ENCODE assay signal across 24 cellular contexts in genomic region chr18:31819925-31820229, GRCh38. TPM values are rescaled to one million over a fixed set of nuclear protein-coding genes. Genes with fewer than 3 reads are reported as not detected.
DNase-seq lines count a peak whose midpoint lies in the region; ATAC-seq and TF ChIP-seq lines count a peak whose summit lies in the region.
"Had no signal": no experiment of that assay in that cellular context is flagged by ENCODE, and none has a peak within 500 bp of the region (broad histone marks: within the 10 kb centered on the region; RNA-seq: fewer than 3 reads in every experiment).

No MANE protein-coding gene starts in this region.

- no peak overlapping the region for H3K4me3 Mint-ChIP-seq in Caco-2 (ENCODE audit: unreplicated experiment)
- no peak overlapping the region for H3K4me3 Mint-ChIP-seq in neural crest cell
- H3K4me3 Mint-ChIP-seq: activated T-cell treated with anti-CD3 and anti-CD28 coated beads, Interleukin-2, amount 50 U/mL, for 4 hours; dendritic cell treated with granulocyte-macrophage colony-stimulating factor and Interleukin-4, amounts not matched to agents 40 ng/mL and 50 ng/mL, for 4 days had no signal

- H3K27me3 Mint-ChIP-seq in Caco-2 (ENCODE audit: insufficient read depth, unreplicated experiment) (no peaks in the 10 kb centered on the region), neural crest cell (ENCODE audit: low read depth) (no peaks in the 10 kb centered on the region)

- no peaks in the 10 kb centered on the region for H3K9me3 ChIP-seq in Caco-2
- H3K9me3 ChIP-seq: esophagus squamous epithelium, neutrophil, SK-N-SH, testis had no signal

- intact Hi-C loops in Caco-2 (cut with micrococcal nuclease; ENCODE audit: unreplicated experiment), result loop anchor here (1.0 to 10.0 kb wide), 5 partner anchors 79 to 264 kb away; partner anchors contain the start of gene B4GALT6

- ATAC-seq in HG03378 (IDR thresholded peaks at IDR 0.05; ENCODE audit: unreplicated experiment) (peak; percentile 23), HG02571 (IDR thresholded peaks at IDR 0.05; ENCODE audit: unreplicated experiment) (no peak), GM19467 (IDR thresholded peaks at IDR 0.05; ENCODE audit: unreplicated experiment) (no peak)
- ATAC-seq: stimulated activated naive CD8-positive, alpha-beta T cell treated with anti-CD3 and anti-CD28 coated beads, Interleukin-15, Interleukin-2, amounts not matched to agents 100 U/mL and 50 U/mL, for 24 hours had no signal

- DNase-seq in Caco-2 (no peak), neural crest cell (ENCODE audit: low read depth, low spot score) (no peak), HPDE6-E6E7 (ENCODE audit: extremely low spot score) (no peak)
- no peak for DNase-seq in stimulated activated CD4-positive, alpha-beta T cell treated with anti-CD3 and anti-CD28 coated beads, Interleukin-4, amount 100 ng/mL, for 1 hour
- DNase-seq: activated CD4-positive, alpha-beta T cell treated with anti-CD3 and anti-CD28 coated beads for 48 hours; activated gamma-delta T cell treated with Interleukin-2 at 50 U/mL for 16 hours; activated T-cell treated with anti-CD3 and anti-CD28 coated beads, Interleukin-2, amount 50 U/mL, for 4 hours; DMS 273 treated with DMSO at 0.1 percent for 48 hours; esophagus squamous epithelium; left cardiac atrium; NCI-H187 treated with DMSO at 0.1 percent for 48 hours; stimulated activated naive CD8-positive, alpha-beta T cell treated with anti-CD3 and anti-CD28 coated beads, Interleukin-15, Interleukin-2, amounts not matched to agents 100 U/mL and 50 U/mL, for 24 hours; testis had no signal

- TF ChIP-seq CTCF in Caco-2 (IDR thresholded peaks at IDR 0.05; ENCODE audit: insufficient read depth in 1 of 2, low read depth in 1 of 2, low read length in 1 of 2, severe bottlenecking in 1 of 2, unreplicated experiment in 1 of 2) (no peak), VCaP (conservative IDR thresholded peaks at IDR 0.05) (peak; percentile 38), neural crest cell (conservative IDR thresholded peaks at IDR 0.05) (peak; percentile 19)

- no peak overlapping the region for H3K27ac ChIP-seq in VCaP
- H3K27ac ChIP-seq: esophagus squamous epithelium, neutrophil, testis had no signal

- peaks cover 7% of the 10 kb centered on the region for H3K4me1 Mint-ChIP-seq in Caco-2 (ENCODE audit: low read depth, unreplicated experiment)
- peaks cover 7% of the 10 kb centered on the region for H3K4me1 Mint-ChIP-seq in neural crest cell

- H3K27me3 ChIP-seq in Caco-2 (replicated peaks; ENCODE audit: control insufficient read depth, insufficient read depth, low read length), result no peaks in the 10 kb centered on the region
- H3K27me3 ChIP-seq: esophagus squamous epithelium, neutrophil, testis had no signal

- H3K9me3 Mint-ChIP-seq in Caco-2 (ENCODE audit: unreplicated experiment) (no peaks in the 10 kb centered on the region), neural crest cell (no peaks in the 10 kb centered on the region)
- H3K9me3 Mint-ChIP-seq: activated T-cell treated with anti-CD3 and anti-CD28 coated beads, Interleukin-2, amount 50 U/mL, for 4 hours; dendritic cell treated with granulocyte-macrophage colony-stimulating factor and Interleukin-4, amounts not matched to agents 40 ng/mL and 50 ng/mL, for 4 days had no signal

- POLR2A ChIA-PET in Caco-2 (lab: Charles Lee), result no interaction called here

- H3K4me1 ChIP-seq in Caco-2, result peaks cover 12% of the 10 kb centered on the region; the same call in 1 of the 2 replicates

- no peak overlapping the region for H3K4me3 ChIP-seq in Caco-2 (ENCODE audit: low read depth, low read length)
- H3K4me3 ChIP-seq: esophagus squamous epithelium, testis had no signal

- H3K27ac Mint-ChIP-seq in Caco-2 (ENCODE audit: unreplicated experiment) (peak overlapping the region; percentile 54), neural crest cell (ENCODE audit: unreplicated experiment) (no peak overlapping the region)
- H3K27ac Mint-ChIP-seq: dendritic cell treated with granulocyte-macrophage colony-stimulating factor and Interleukin-4, amounts not matched to agents 40 ng/mL and 50 ng/mL, for 4 days had no signal

- no TSS peak for BruUV-seq in Caco-2 (replicated peaks; lab: Mats Ljungman, UMichigan)

- CTCF ChIA-PET in Caco-2 (lab: Charles Lee), result interaction anchor here (0.7 kb wide), 1 partner anchor 264 kb away, joined by 3 read pairs; no protein-coding TSS in a partner anchor

- no peaks in the 10 kb centered on the region for H3K36me3 ChIP-seq in Caco-2 (ENCODE audit: control insufficient read depth, insufficient read depth, low read length)
- H3K36me3 ChIP-seq: esophagus squamous epithelium, neutrophil had no signal

- H3K36me3 Mint-ChIP-seq in Caco-2 (ENCODE audit: insufficient read depth, unreplicated experiment) (no peaks in the 10 kb centered on the region), neural crest cell (ENCODE audit: low read depth) (no peaks in the 10 kb centered on the region)

RNA-seq across cellular contexts. Expression of gene SLC25A52, which starts 59.2 kb away (rescaled TPM):
- not detected in 2 replicates for total RNA-seq in Caco-2 (2022)
- total RNA-seq in neural crest cell, result not detected in 2 replicates
- total RNA-seq: activated T-cell treated with anti-CD3 and anti-CD28 coated beads, Interleukin-2, amount 50 U/mL, for 4 hours; astrocyte; esophagus squamous epithelium; left cardiac atrium; LHCN-M2; pulmonary artery endothelial cell; skeletal muscle tissue had no signal

Comparison
In these comparisons a context has a peak if more than half of its experiments do, and no peak if none do; other contexts are left out.
1. CTCF ChIP-seq: peak in VCaP (single experiment) and neural crest cell (single experiment); none in Caco-2 (0 of 2).